ENCODE assay signal across 15 cellular contexts in the genomic region with DNA sequence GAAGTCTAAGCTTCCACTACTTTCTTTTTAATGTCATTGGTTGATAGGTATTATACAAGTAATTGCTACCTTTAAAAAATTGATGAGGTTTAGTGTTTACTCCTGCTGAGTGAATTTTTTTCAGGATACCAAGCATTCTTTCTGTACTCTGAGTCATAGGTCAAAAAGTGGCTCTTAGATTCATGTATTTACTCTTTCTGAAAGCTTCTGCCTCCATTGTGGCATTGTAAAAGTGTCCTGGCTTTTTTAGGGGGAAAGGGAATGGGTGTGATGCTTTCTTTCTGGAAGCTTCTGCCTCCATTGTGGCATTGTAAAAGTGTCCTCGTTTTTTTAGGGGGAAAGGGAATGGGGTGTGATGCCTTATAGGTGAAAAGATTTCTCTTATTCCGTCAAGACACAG.
DNase-seq lines count a peak whose midpoint lies in the region; ATAC-seq and TF ChIP-seq lines count a peak whose summit lies in the region.
"Had no signal": no experiment of that assay in that cellular context is flagged by ENCODE, and none has a peak within 500 bp of the region (broad histone marks: within the 10 kb centered on the region; RNA-seq: fewer than 3 reads in every experiment).

No MANE protein-coding gene starts in this region.

- H3K36me3 ChIP-seq in effector memory CD4-positive, alpha-beta T cell (ENCODE audit: control insufficient read depth, insufficient read depth, low read length), result no peaks in the 10 kb centered on the region
- H3K36me3 ChIP-seq: right atrium auricular region had no signal

- no peaks in the 10 kb centered on the region for H3K27me3 ChIP-seq in effector memory CD4-positive, alpha-beta T cell (replicated peaks; ENCODE audit: control insufficient read depth, insufficient read depth, low read length, poor library complexity, severe bottlenecking)
- H3K27me3 ChIP-seq: hepatocyte, right atrium auricular region had no signal

- ATAC-seq in HG02588 (IDR thresholded peaks at IDR 0.05; ENCODE audit: unreplicated experiment) (peak; percentile 2), SK-N-SH treated with all-trans-retinoic acid at 6 μM for 48 hours (peak; percentile 47), HG02884 (IDR thresholded peaks at IDR 0.05; ENCODE audit: unreplicated experiment) (no peak), GM21447 (IDR thresholded peaks at IDR 0.05; ENCODE audit: unreplicated experiment) (no peak)

- no peak overlapping the region for H3K4me3 ChIP-seq in effector memory CD4-positive, alpha-beta T cell (ENCODE audit: insufficient read depth, low read depth, low read length, poor library complexity, severe bottlenecking)
- H3K4me3 ChIP-seq: hepatocyte, right atrium auricular region had no signal

- DNase-seq in AG20443 (ENCODE audit: low spot score) (peak; percentile 25), kidney glomerular epithelial cell (lab: John Stamatoyannopoulos, UW) (peak; percentile 32), NOMO-1 treated with dmso at 0.1 percent for 144 hours (lab: John Stamatoyannopoulos, UW; ENCODE audit: unreplicated experiment) (no peak)
- no peak for DNase-seq in effector memory CD4-positive, alpha-beta T cell
- DNase-seq: activated CD4-positive, CD25-positive, alpha-beta regulatory T cell treated with anti-CD3 and anti-CD28 coated beads, Interleukin-2, amount 50 U/mL, for 72 hours; amniotic stem cell; endodermal cell; kidney; NCI-H1436 had no signal

- H3K27ac ChIP-seq in effector memory CD4-positive, alpha-beta T cell (ENCODE audit: insufficient read depth, low read length, poor library complexity, severe bottlenecking), result no peak overlapping the region
- H3K27ac ChIP-seq: hepatocyte, right atrium auricular region had no signal

- H3K4me1 ChIP-seq in effector memory CD4-positive, alpha-beta T cell (ENCODE audit: control insufficient read depth, insufficient read depth, low read length, poor library complexity, severe bottlenecking), result peaks cover 9% of the 10 kb centered on the region
- H3K4me1 ChIP-seq: right atrium auricular region had no signal

- H3K9me3 ChIP-seq in effector memory CD4-positive, alpha-beta T cell (ENCODE audit: control insufficient read depth, low read length), result no peaks in the 10 kb centered on the region
- H3K9me3 ChIP-seq: right atrium auricular region had no signal

TF ChIP-seq in SK-N-SH treated with all-trans-retinoic acid at 6 μM for 48 hours, 23 proteins besides CTCF, POLR2A, EP300 and RAD21:
- TF ChIP-seq, protein P1, sequence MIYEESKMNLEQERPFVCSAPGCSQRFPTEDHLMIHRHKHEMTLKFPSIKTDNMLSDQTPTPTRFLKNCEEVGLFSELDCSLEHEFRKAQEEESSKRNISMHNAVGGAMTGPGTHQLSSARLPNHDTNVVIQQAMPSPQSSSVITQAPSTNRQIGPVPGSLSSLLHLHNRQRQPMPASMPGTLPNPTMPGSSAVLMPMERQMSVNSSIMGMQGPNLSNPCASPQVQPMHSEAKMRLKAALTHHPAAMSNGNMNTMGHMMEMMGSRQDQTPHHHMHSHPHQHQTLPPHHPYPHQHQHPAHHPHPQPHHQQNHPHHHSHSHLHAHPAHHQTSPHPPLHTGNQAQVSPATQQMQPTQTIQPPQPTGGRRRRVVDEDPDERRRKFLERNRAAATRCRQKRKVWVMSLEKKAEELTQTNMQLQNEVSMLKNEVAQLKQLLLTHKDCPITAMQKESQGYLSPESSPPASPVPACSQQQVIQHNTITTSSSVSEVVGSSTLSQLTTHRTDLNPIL (CRISPR knock-in tag; IDR thresholded peaks at IDR 0.05; ENCODE audit: low read depth), result no peak
- TF ChIP-seq CSDC2 (CRISPR knock-in tag; IDR thresholded peaks at IDR 0.05), result no peak
- no peak for TF ChIP-seq ZNF8 (CRISPR knock-in tag; IDR thresholded peaks at IDR 0.05)
- no peak for TF ChIP-seq ARNTL (CRISPR knock-in tag; IDR thresholded peaks at IDR 0.05; ENCODE audit: borderline replicate concordance, low read depth)
- TF ChIP-seq, protein P2, sequence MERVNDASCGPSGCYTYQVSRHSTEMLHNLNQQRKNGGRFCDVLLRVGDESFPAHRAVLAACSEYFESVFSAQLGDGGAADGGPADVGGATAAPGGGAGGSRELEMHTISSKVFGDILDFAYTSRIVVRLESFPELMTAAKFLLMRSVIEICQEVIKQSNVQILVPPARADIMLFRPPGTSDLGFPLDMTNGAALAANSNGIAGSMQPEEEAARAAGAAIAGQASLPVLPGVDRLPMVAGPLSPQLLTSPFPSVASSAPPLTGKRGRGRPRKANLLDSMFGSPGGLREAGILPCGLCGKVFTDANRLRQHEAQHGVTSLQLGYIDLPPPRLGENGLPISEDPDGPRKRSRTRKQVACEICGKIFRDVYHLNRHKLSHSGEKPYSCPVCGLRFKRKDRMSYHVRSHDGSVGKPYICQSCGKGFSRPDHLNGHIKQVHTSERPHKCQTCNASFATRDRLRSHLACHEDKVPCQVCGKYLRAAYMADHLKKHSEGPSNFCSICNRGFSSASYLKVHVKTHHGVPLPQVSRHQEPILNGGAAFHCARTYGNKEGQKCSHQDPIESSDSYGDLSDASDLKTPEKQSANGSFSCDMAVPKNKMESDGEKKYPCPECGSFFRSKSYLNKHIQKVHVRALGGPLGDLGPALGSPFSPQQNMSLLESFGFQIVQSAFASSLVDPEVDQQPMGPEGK (CRISPR knock-in tag; IDR thresholded peaks at IDR 0.05; ENCODE audit: borderline replicate concordance), result no peak
- no peak for TF ChIP-seq SNAI2 (CRISPR knock-in tag; IDR thresholded peaks at IDR 0.05)
- no peak for TF ChIP-seq TOX (CRISPR knock-in tag; IDR thresholded peaks at IDR 0.05; ENCODE audit: borderline replicate concordance)
- TF ChIP-seq TCF4 (CRISPR knock-in tag; IDR thresholded peaks at IDR 0.05; ENCODE audit: borderline replicate concordance), result no peak
- TF ChIP-seq BACH2 (CRISPR knock-in tag; IDR thresholded peaks at IDR 0.05; ENCODE audit: borderline replicate concordance), result no peak
- no peak for TF ChIP-seq ZNF565 (CRISPR knock-in tag; conservative IDR thresholded peaks at IDR 0.05; ENCODE audit: low read depth)
- TF ChIP-seq, protein P3, sequence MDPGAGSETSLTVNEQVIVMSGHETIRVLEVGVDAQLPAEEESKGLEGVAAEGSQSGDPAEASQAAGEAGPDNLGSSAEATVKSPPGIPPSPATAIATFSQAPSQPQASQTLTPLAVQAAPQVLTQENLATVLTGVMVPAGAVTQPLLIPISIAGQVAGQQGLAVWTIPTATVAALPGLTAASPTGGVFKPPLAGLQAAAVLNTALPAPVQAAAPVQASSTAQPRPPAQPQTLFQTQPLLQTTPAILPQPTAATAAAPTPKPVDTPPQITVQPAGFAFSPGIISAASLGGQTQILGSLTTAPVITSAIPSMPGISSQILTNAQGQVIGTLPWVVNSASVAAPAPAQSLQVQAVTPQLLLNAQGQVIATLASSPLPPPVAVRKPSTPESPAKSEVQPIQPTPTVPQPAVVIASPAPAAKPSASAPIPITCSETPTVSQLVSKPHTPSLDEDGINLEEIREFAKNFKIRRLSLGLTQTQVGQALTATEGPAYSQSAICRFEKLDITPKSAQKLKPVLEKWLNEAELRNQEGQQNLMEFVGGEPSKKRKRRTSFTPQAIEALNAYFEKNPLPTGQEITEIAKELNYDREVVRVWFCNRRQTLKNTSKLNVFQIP (CRISPR knock-in tag; IDR thresholded peaks at IDR 0.05; ENCODE audit: borderline replicate concordance, low read depth), result no peak

Comparison
In these comparisons a context has a peak if more than half of its experiments do, and no peak if none do; other contexts are left out.
1. DNase-seq: peak in AG20443 (single experiment) and kidney glomerular epithelial cell (single experiment); none in effector memory CD4-positive, alpha-beta T cell (0 of 3) and NOMO-1 treated with dmso at 0.1 percent for 144 hours (single experiment).
2. ATAC-seq: peak in HG02588 (single experiment) and SK-N-SH treated with all-trans-retinoic acid at 6 μM for 48 hours (single experiment); none in HG02884 (single experiment) and GM21447 (single experiment).